Comparison of ENCODE assay signal across 8 cellular contexts in genomic region chr5:157743163-157744054, GRCh38. TPM values are rescaled to one million over a fixed set of nuclear protein-coding genes. Genes with fewer than 3 reads are reported as not detected.
DNase-seq lines count a peak whose midpoint lies in the region; ATAC-seq and TF ChIP-seq lines count a peak whose summit lies in the region.

LSM11 (plus strand) TSS chr5:157743712; CDS start chr5:157743751, 39 bp downstream.

- peak; percentile 75 to 96 (median 88) for DNase-seq in CD4-positive, alpha-beta T cell
- DNase-seq in NCI-H69 (lab: John Stamatoyannopoulos, UW), result peak; percentile 92
- DNase-seq in activated CD4-positive, alpha-beta T cell treated with anti-CD3 and anti-CD28 coated beads, Interleukin-2, amount 50 U/mL, for 4 hours, result peak; percentile 84 to 86
- DNase-seq in dermis microvascular lymphatic vessel endothelial cell (ENCODE audit: low read depth in 2 of 2), result peak; percentile 45 to 87
- peak; percentile 95 for DNase-seq in lower lobe of right lung
- DNase-seq in stimulated activated CD4-positive, alpha-beta T cell treated with anti-CD3 and anti-CD28 coated beads, TNF-alpha, amount 100 ng/mL, for 1 hour (ENCODE audit: low read depth in 3 of 3, low spot score in 1 of 3), result peak; percentile 74 to 93 (median 89)

- peaks cover 15% of the 10 kb centered on the region for H3K36me3 ChIP-seq in lower lobe of right lung

- no peaks in the 10 kb centered on the region for H3K9me3 ChIP-seq in CD4-positive, alpha-beta T cell (ENCODE audit: control insufficient read depth, low read length)
- H3K9me3 ChIP-seq in lower lobe of right lung, result no peaks in the 10 kb centered on the region

- peak within 1 kb of the TSS; percentile 68 for H3K27ac Mint-ChIP-seq in CD4-positive, alpha-beta T cell

- H3K4me1 ChIP-seq in lower lobe of right lung, result peaks cover 17% of the 10 kb centered on the region

- intact Hi-C loops in CD4-positive, alpha-beta T cell (cut with DNase I, micrococcal nuclease), result loop anchor here (1.0 to 5.0 kb wide), 9 partner anchors 12 to 601 kb away; partner anchors contain the start of genes SOX30 (in 2 of the 2), THG1L (in 2 of the 2), CYFIP2 (in 1 of the 2) and MED7 (in 1 of the 2)
- intact Hi-C loops in lower lobe of right lung (cut with DNase I), result no loop called here

- POLR2A ChIA-PET in CD4-positive, alpha-beta T cell (lab: Charles Lee), result interaction anchor here (0.8 to 3.5 kb wide), 6 partner anchors 12 to 311 kb away, joined by 3 to 28 read pairs (median 6); partner anchors contain the start of genes C5orf52 and THG1L

- peak; percentile 97 for ATAC-seq in CD4-positive, alpha-beta T cell (ENCODE audit: poor library complexity)
- ATAC-seq in GM19351 (IDR thresholded peaks at IDR 0.05; ENCODE audit: unreplicated experiment), result peak; percentile 90
- ATAC-seq in HG03469 (IDR thresholded peaks at IDR 0.05; ENCODE audit: unreplicated experiment), result peak; percentile 85
- peak; percentile 99 for ATAC-seq in lower lobe of right lung

- no peaks in the 10 kb centered on the region for H3K27me3 ChIP-seq in CD4-positive, alpha-beta T cell (ENCODE audit: control insufficient read depth, insufficient read depth, low read length)
- no peaks in the 10 kb centered on the region for H3K27me3 ChIP-seq in lower lobe of right lung (ENCODE audit: low read depth)

- H3K27ac ChIP-seq in CD4-positive, alpha-beta T cell (ENCODE audit: low read depth, low read length), result no peak within 1 kb of the TSS
- H3K27ac ChIP-seq in lower lobe of right lung, result peak within 1 kb of the TSS; percentile 68

- no peaks in the 10 kb centered on the region for H3K27me3 Mint-ChIP-seq in CD4-positive, alpha-beta T cell

- CTCF ChIA-PET in CD4-positive, alpha-beta T cell (lab: Charles Lee), result interaction anchor here (0.6 to 2.9 kb wide), 34 partner anchors 11 to 1463 kb away, joined by 3 to 54 read pairs (median 4); partner anchors contain the start of genes CLINT1 and THG1L

- H3K4me3 ChIP-seq in lower lobe of right lung, result peak within 1 kb of the TSS; percentile 80

- no peaks in the 10 kb centered on the region for H3K9me3 Mint-ChIP-seq in CD4-positive, alpha-beta T cell

- H3K4me1 Mint-ChIP-seq in CD4-positive, alpha-beta T cell (ENCODE audit: low read depth), result peaks cover 36% of the 10 kb centered on the region

- peaks cover 19% of the 10 kb centered on the region for H3K36me3 Mint-ChIP-seq in CD4-positive, alpha-beta T cell (ENCODE audit: low read depth)

- peak within 1 kb of the TSS; percentile 96 for H3K4me3 Mint-ChIP-seq in CD4-positive, alpha-beta T cell

- TF ChIP-seq CTCF in CD4-positive, alpha-beta T cell (IDR thresholded peaks at IDR 0.05), result peak; percentile 99
- TF ChIP-seq CTCF in lower lobe of right lung (IDR thresholded peaks at IDR 0.05), result peak; percentile 98

RNA-seq across cellular contexts. Expression of gene LSM11, which starts in this region (rescaled TPM):
- total RNA-seq in CD4-positive, alpha-beta T cell, result under 1 TPM; 0.49 to 0.70 TPM
- total RNA-seq in dermis microvascular lymphatic vessel endothelial cell (6.9 and 7.1 TPM in 2 replicates), lower lobe of right lung (3.1 TPM)

Comparison
In these comparisons a context has a peak if more than half of its experiments do, and no peak if none do; other contexts are left out.
1. Peak in DNase-seq and ATAC-seq in CD4-positive, alpha-beta T cell; RNA of the gene not detected or under 1 TPM.